ENCODE assay signal across 9 cellular contexts in genomic region chr1:116737855-116738318, GRCh38. TPM values are rescaled to one million over a fixed set of nuclear protein-coding genes. Genes with fewer than 3 reads are reported as not detected.
DNase-seq lines count a peak whose midpoint lies in the region; ATAC-seq lines count a peak whose summit lies in the region.
"Had no signal": no experiment of that assay in that cellular context is flagged by ENCODE, and none has a peak within 500 bp of the region (broad histone marks: within the 10 kb centered on the region; RNA-seq: fewer than 3 reads in every experiment).

No MANE protein-coding gene starts in this region.

- no peaks in the 10 kb centered on the region for H3K27me3 ChIP-seq in Karpas-422 (ENCODE audit: low read length)
- H3K27me3 ChIP-seq: esophagus muscularis mucosa had no signal

- peak; percentile 20 for ATAC-seq in GM18858 (IDR thresholded peaks at IDR 0.05; ENCODE audit: unreplicated experiment)
- ATAC-seq in HG03045 (IDR thresholded peaks at IDR 0.05; ENCODE audit: unreplicated experiment), result peak; percentile 25

- 0 out of 2 replicates have a peak, but pooled peaks cover 4% of the 10 kb centered on the region for H3K4me1 ChIP-seq in Karpas-422 (ENCODE audit: low read length)
- H3K4me1 ChIP-seq: esophagus muscularis mucosa had no signal

- no peak overlapping the region for H3K9ac ChIP-seq in Karpas-422 (ENCODE audit: low read length)

- no peaks in the 10 kb centered on the region for H3K79me2 ChIP-seq in Karpas-422 (ENCODE audit: low read length)

- H3K27ac ChIP-seq in Karpas-422 (ENCODE audit: low read length), result no peak overlapping the region
- H3K27ac ChIP-seq: esophagus muscularis mucosa had no signal

- H3K36me3 ChIP-seq in Karpas-422 (ENCODE audit: insufficient read depth, low read length), result no peaks in the 10 kb centered on the region
- H3K36me3 ChIP-seq: esophagus muscularis mucosa had no signal

- H3K4me3 ChIP-seq in Karpas-422 (ENCODE audit: low read length), result no peak overlapping the region
- H3K4me3 ChIP-seq: esophagus muscularis mucosa had no signal

- H3K9me2 ChIP-seq in Karpas-422 (replicated peaks; ENCODE audit: insufficient read depth, low read length), result no peaks in the 10 kb centered on the region

- no peak overlapping the region for H2AFZ ChIP-seq in Karpas-422 (ENCODE audit: low read length)

- H4K20me1 ChIP-seq in Karpas-422 (ENCODE audit: insufficient read depth, low read depth, low read length), result no peaks in the 10 kb centered on the region

- H3K4me2 ChIP-seq in Karpas-422 (ENCODE audit: low read depth, low read length, poor library complexity, severe bottlenecking), result no peak overlapping the region

- DNase-seq in activated CD8-positive, alpha-beta memory T cell treated with anti-CD3 and anti-CD28 coated beads, Interleukin-2, amount 50 U/mL, for 4 hours, result peak; percentile 43
- peak; percentile 62 for DNase-seq in stimulated activated CD4-positive, alpha-beta T cell treated with anti-CD3 and anti-CD28 coated beads, Interleukin-15, amount 100 ng/mL, for 24 hours
- DNase-seq in Karpas-422, result no peak
- DNase-seq in NCI-H2107 treated with DMSO at 0.1 percent for 48 hours (lab: John Stamatoyannopoulos, UW; ENCODE audit: unreplicated experiment), result no peak
- no peak for DNase-seq in NCI-H1092 (lab: John Stamatoyannopoulos, UW)
- DNase-seq in NCI-H526 treated with DMSO at 0.1 percent for 48 hours (lab: John Stamatoyannopoulos, UW), result no peak

- H3K9me3 ChIP-seq in Karpas-422 (ENCODE audit: low read length), result peaks cover under 1% of the 10 kb centered on the region; the same call in 1 of the 2 replicates

RNA-seq across cellular contexts. Expression of gene CD2, which starts 16.3 kb away (rescaled TPM):
- total RNA-seq in Karpas-422 (2014; rRNA removed; shearing (Covaris generic); ENCODE audit: low replicate concordance), result not detected in 2 replicates

Comparison
In these comparisons a context has a peak if more than half of its experiments do, and no peak if none do; other contexts are left out.
1. DNase-seq: peak in activated CD8-positive, alpha-beta memory T cell treated with anti-CD3 and anti-CD28 coated beads, Interleukin-2, amount 50 U/mL, for 4 hours (single experiment) and stimulated activated CD4-positive, alpha-beta T cell treated with anti-CD3 and anti-CD28 coated beads, Interleukin-15, amount 100 ng/mL, for 24 hours (single experiment); none in Karpas-422 (single experiment), NCI-H2107 treated with DMSO at 0.1 percent for 48 hours (single experiment), NCI-H1092 (single experiment) and NCI-H526 treated with DMSO at 0.1 percent for 48 hours (single experiment).